In the genomic region with DNA sequence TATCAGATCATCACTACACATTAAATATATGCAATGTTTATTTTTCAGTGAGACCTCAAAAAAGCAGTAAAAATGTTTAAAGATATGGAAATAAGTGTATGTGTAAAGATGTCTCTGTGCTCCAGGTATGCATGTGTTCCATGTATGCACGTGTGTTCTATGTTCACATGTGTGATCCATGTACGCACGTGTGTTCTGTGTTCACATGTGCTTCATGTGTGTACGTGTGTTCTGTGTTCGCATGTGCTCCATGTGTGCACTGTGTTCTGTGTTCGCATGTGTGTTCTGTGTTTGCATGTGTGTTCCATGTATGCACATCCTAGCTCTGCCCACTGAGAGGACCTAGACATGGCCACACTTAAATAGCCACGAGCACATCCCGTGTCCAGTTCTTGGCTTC, we compare ENCODE assay signal across 32 cellular contexts.
"Had no signal": no experiment of that assay in that cellular context is flagged by ENCODE, and none has a peak within 500 bp of the region (broad histone marks: within the 10 kb centered on the region; RNA-seq: fewer than 3 reads in every experiment).

No MANE protein-coding gene starts in this region.

- H3K9me3 Mint-ChIP-seq: activated CD4-positive, alpha-beta memory T cell treated with anti-CD3 and anti-CD28 coated beads for 36 hours; activated CD4-positive, alpha-beta T cell treated with anti-CD3 and anti-CD28 coated beads, Interleukin-2, amount 10 ng/mL, durations not matched to agents 24 days and 14 days; activated naive CD4-positive, alpha-beta T cell treated with anti-CD3 and anti-CD28 coated beads for 36 hours; activated naive CD4-positive, alpha-beta T cell treated with anti-CD3 and anti-CD28 coated beads, Interleukin-2, amount 50 U/mL, for 24 hours; activated naive CD8-positive, alpha-beta T cell treated with anti-CD3 and anti-CD28 coated beads for 36 hours; activated naive CD8-positive, alpha-beta T cell treated with anti-CD3 and anti-CD28 coated beads, Interleukin-2, amount 50 U/mL, for 24 hours; activated T-helper 1 cell treated with anti-CD3 and anti-CD28 coated beads, Interleukin-12 subunit alpha, Interleukin-12 subunit beta, Interleukin-2, Interleukin-4 antibody, amounts not matched to agents 30 ng/mL and 10 ng/mL and 1 ng/mL, durations not matched to agents 14 hours and 24 hours and 36 hours; activated T-helper 2 cell treated with anti-CD3 and anti-CD28 coated beads, Interferon-gamma antibody, Interleukin-2, Interleukin-4, amounts not matched to agents 10 μg/mL and 5 μg/mL and 100 μg/mL, durations not matched to agents 14 hours and 24 hours and 36 hours; central memory CD8-positive, alpha-beta T cell; effector memory CD8-positive, alpha-beta T cell had no signal

- H3K27me3 Mint-ChIP-seq: activated CD4-positive, alpha-beta T cell treated with anti-CD3 and anti-CD28 coated beads for 36 hours; activated naive CD4-positive, alpha-beta T cell treated with anti-CD3 and anti-CD28 coated beads, Interleukin-2, amount 50 U/mL, for 24 hours; activated naive CD8-positive, alpha-beta T cell treated with anti-CD3 and anti-CD28 coated beads for 36 hours; activated naive CD8-positive, alpha-beta T cell treated with anti-CD3 and anti-CD28 coated beads, Interleukin-2, amount 50 U/mL, for 24 hours; central memory CD8-positive, alpha-beta T cell; effector memory CD8-positive, alpha-beta T cell had no signal

- H3K4me1 ChIP-seq: adrenal gland, ascending aorta, esophagus squamous epithelium, gastroesophageal sphincter, heart right ventricle had no signal

- H3K27ac Mint-ChIP-seq: activated CD4-positive, alpha-beta memory T cell treated with anti-CD3 and anti-CD28 coated beads for 36 hours; activated CD4-positive, alpha-beta T cell treated with anti-CD3 and anti-CD28 coated beads for 36 hours; activated CD4-positive, alpha-beta T cell treated with anti-CD3 and anti-CD28 coated beads, Interleukin-2, amount 10 ng/mL, durations not matched to agents 24 days and 14 days; activated CD8-positive, alpha-beta memory T cell treated with anti-CD3 and anti-CD28 coated beads, Interleukin-2, amount 10 ng/mL, durations not matched to agents 7 days and 5 days; activated CD8-positive, alpha-beta T cell treated with anti-CD3 and anti-CD28 coated beads, Interleukin-2, amount 10 ng/mL, durations not matched to agents 7 days and 5 days; activated naive CD4-positive, alpha-beta T cell treated with anti-CD3 and anti-CD28 coated beads for 36 hours; activated naive CD4-positive, alpha-beta T cell treated with anti-CD3 and anti-CD28 coated beads, Interleukin-2, amount 50 U/mL, for 24 hours; activated naive CD8-positive, alpha-beta T cell treated with anti-CD3 and anti-CD28 coated beads for 36 hours; activated naive CD8-positive, alpha-beta T cell treated with anti-CD3 and anti-CD28 coated beads, Interleukin-2, amount 50 U/mL, for 24 hours; activated T-helper 1 cell treated with anti-CD3 and anti-CD28 coated beads, Interleukin-12 subunit alpha, Interleukin-12 subunit beta, Interleukin-2, Interleukin-4 antibody, amounts not matched to agents 30 ng/mL and 10 ng/mL and 1 ng/mL, durations not matched to agents 14 hours and 24 hours and 36 hours; activated T-helper 2 cell treated with anti-CD3 and anti-CD28 coated beads, Interferon-gamma antibody, Interleukin-2, Interleukin-4, amounts not matched to agents 10 μg/mL and 5 μg/mL and 100 μg/mL, durations not matched to agents 14 hours and 24 hours and 36 hours; effector memory CD8-positive, alpha-beta T cell had no signal

- H3K9me3 ChIP-seq: adrenal gland, ascending aorta, esophagus squamous epithelium, gastroesophageal sphincter, heart right ventricle had no signal

- FAIRE-seq: bronchial epithelial cell had no signal

- ATAC-seq: activated CD4-positive, alpha-beta T cell treated with anti-CD3 and anti-CD28 coated beads for 36 hours; activated CD8-positive, alpha-beta memory T cell treated with anti-CD3 and anti-CD28 coated beads, Interleukin-2, amount 10 ng/mL, durations not matched to agents 7 days and 5 days; activated CD8-positive, alpha-beta T cell treated with anti-CD3 and anti-CD28 coated beads, Interleukin-2, amount 10 ng/mL, durations not matched to agents 7 days and 5 days; activated naive CD8-positive, alpha-beta T cell treated with anti-CD3 and anti-CD28 coated beads, Interleukin-2, amount 50 U/mL, for 24 hours; effector memory CD8-positive, alpha-beta T cell; gastroesophageal sphincter; heart right ventricle had no signal

- H3K4me3 Mint-ChIP-seq: activated CD4-positive, alpha-beta memory T cell treated with anti-CD3 and anti-CD28 coated beads for 36 hours; activated CD4-positive, alpha-beta T cell treated with anti-CD3 and anti-CD28 coated beads for 36 hours; activated CD4-positive, alpha-beta T cell treated with anti-CD3 and anti-CD28 coated beads, Interleukin-2, amount 10 ng/mL, durations not matched to agents 24 days and 14 days; activated CD8-positive, alpha-beta memory T cell treated with anti-CD3 and anti-CD28 coated beads, Interleukin-2, amount 10 ng/mL, durations not matched to agents 7 days and 5 days; activated CD8-positive, alpha-beta T cell treated with anti-CD3 and anti-CD28 coated beads, Interleukin-2, amount 10 ng/mL, durations not matched to agents 7 days and 5 days; activated naive CD4-positive, alpha-beta T cell treated with anti-CD3 and anti-CD28 coated beads for 36 hours; activated naive CD4-positive, alpha-beta T cell treated with anti-CD3 and anti-CD28 coated beads, Interleukin-2, amount 50 U/mL, for 24 hours; activated naive CD8-positive, alpha-beta T cell treated with anti-CD3 and anti-CD28 coated beads for 36 hours; activated naive CD8-positive, alpha-beta T cell treated with anti-CD3 and anti-CD28 coated beads, Interleukin-2, amount 50 U/mL, for 24 hours; activated T-helper 1 cell treated with anti-CD3 and anti-CD28 coated beads, Interleukin-12 subunit alpha, Interleukin-12 subunit beta, Interleukin-2, Interleukin-4 antibody, amounts not matched to agents 30 ng/mL and 10 ng/mL and 1 ng/mL, durations not matched to agents 14 hours and 24 hours and 36 hours; central memory CD8-positive, alpha-beta T cell; effector memory CD8-positive, alpha-beta T cell had no signal

- H3K4me3 ChIP-seq: adrenal gland, ascending aorta, coronary artery, esophagus squamous epithelium, gastroesophageal sphincter, heart right ventricle had no signal

- H3K27me3 ChIP-seq: adrenal gland, ascending aorta, brain microvascular endothelial cell, esophagus squamous epithelium, gastroesophageal sphincter, heart right ventricle had no signal

- H3K27ac ChIP-seq: adrenal gland, ascending aorta, brain microvascular endothelial cell, coronary artery, epithelial cell of prostate, esophagus squamous epithelium, gastroesophageal sphincter, heart right ventricle had no signal

- H3K36me3 ChIP-seq: adrenal gland, ascending aorta, brain microvascular endothelial cell, esophagus squamous epithelium, gastroesophageal sphincter, heart right ventricle had no signal

- DNase-seq: activated CD4-positive, alpha-beta memory T cell treated with anti-CD3 and anti-CD28 coated beads for 36 hours; activated CD4-positive, alpha-beta T cell treated with anti-CD3 and anti-CD28 coated beads for 36 hours; activated CD4-positive, alpha-beta T cell treated with anti-CD3 and anti-CD28 coated beads, Interleukin-2, amount 10 ng/mL, durations not matched to agents 24 days and 14 days; activated CD4-positive, CD25-positive, alpha-beta regulatory T cell; activated CD4-positive, CD25-positive, alpha-beta regulatory T cell treated with anti-CD3 and anti-CD28 coated beads, Interleukin-2, amount 50 U/mL, for 72 hours; activated CD8-positive, alpha-beta memory T cell treated with anti-CD3 and anti-CD28 coated beads, Interleukin-2, amount 10 ng/mL, durations not matched to agents 7 days and 5 days; activated CD8-positive, alpha-beta memory T cell treated with anti-CD3 and anti-CD28 coated beads, Interleukin-2, amount 50 U/mL, for 4 hours; activated CD8-positive, alpha-beta T cell treated with anti-CD3 and anti-CD28 coated beads, Interleukin-2, amount 10 ng/mL, durations not matched to agents 7 days and 5 days; activated effector memory CD4-positive, alpha-beta T cell treated with anti-CD3 and anti-CD28 coated beads, Interleukin-2, amount 50 U/mL, for 16 hours; activated naive CD4-positive, alpha-beta T cell treated with anti-CD3 and anti-CD28 coated beads for 36 hours; activated naive CD8-positive, alpha-beta T cell treated with anti-CD3 and anti-CD28 coated beads for 36 hours; activated naive CD8-positive, alpha-beta T cell treated with anti-CD3 and anti-CD28 coated beads, Interleukin-2, amount 50 U/mL, for 24 hours; activated T-cell treated with anti-CD3 and anti-CD28 coated beads, Interleukin-2, amount 50 U/mL, for 1 hour; activated T-cell treated with anti-CD3 and anti-CD28 coated beads, Interleukin-2, amount 50 U/mL, for 48 hours; adrenal gland; brain microvascular endothelial cell; dermis blood vessel endothelial cell; effector CD4-positive, alpha-beta T cell; effector memory CD8-positive, alpha-beta T cell; esophagus squamous epithelium; foreskin melanocyte; heart right ventricle; T-helper 2 cell had no signal

- H3K36me3 Mint-ChIP-seq: activated CD4-positive, alpha-beta memory T cell treated with anti-CD3 and anti-CD28 coated beads for 36 hours; activated CD8-positive, alpha-beta memory T cell treated with anti-CD3 and anti-CD28 coated beads, Interleukin-2, amount 10 ng/mL, durations not matched to agents 7 days and 5 days; activated naive CD4-positive, alpha-beta T cell treated with anti-CD3 and anti-CD28 coated beads, Interleukin-2, amount 50 U/mL, for 24 hours; activated naive CD8-positive, alpha-beta T cell treated with anti-CD3 and anti-CD28 coated beads for 36 hours had no signal

- H3K4me1 Mint-ChIP-seq: activated CD4-positive, alpha-beta T cell treated with anti-CD3 and anti-CD28 coated beads for 36 hours; activated CD4-positive, alpha-beta T cell treated with anti-CD3 and anti-CD28 coated beads, Interleukin-2, amount 10 ng/mL, durations not matched to agents 24 days and 14 days; activated CD8-positive, alpha-beta memory T cell treated with anti-CD3 and anti-CD28 coated beads, Interleukin-2, amount 10 ng/mL, durations not matched to agents 7 days and 5 days; activated naive CD4-positive, alpha-beta T cell treated with anti-CD3 and anti-CD28 coated beads, Interleukin-2, amount 50 U/mL, for 24 hours; activated naive CD8-positive, alpha-beta T cell treated with anti-CD3 and anti-CD28 coated beads for 36 hours; activated naive CD8-positive, alpha-beta T cell treated with anti-CD3 and anti-CD28 coated beads, Interleukin-2, amount 50 U/mL, for 24 hours; central memory CD8-positive, alpha-beta T cell had no signal
